Comparison of ENCODE assay signal across 19 cellular contexts in the genomic region with DNA sequence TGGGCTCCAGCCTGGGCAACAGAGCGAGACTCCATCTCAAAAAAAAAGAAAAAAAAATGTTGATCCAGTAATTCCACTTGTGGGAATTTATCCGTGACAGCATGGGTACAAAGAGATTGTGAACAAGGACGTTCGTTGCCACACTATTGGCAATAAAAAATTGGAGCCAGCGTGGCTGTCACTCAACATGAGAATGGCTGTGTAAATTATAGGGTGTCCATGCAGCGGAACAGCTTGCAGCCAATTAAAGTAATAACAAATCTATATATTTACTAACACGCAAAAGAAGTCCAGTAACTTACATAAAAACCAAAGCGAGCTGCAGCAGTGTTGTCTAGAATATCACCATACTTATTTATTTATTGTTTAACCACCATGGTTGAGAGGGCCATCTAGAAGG. TPM values are rescaled to one million over a fixed set of nuclear protein-coding genes. Genes with fewer than 3 reads are reported as not detected.
"Had no signal": no experiment of that assay in that cellular context is flagged by ENCODE, and none has a peak within 500 bp of the region (broad histone marks: within the 10 kb centered on the region; RNA-seq: fewer than 3 reads in every experiment).

No MANE protein-coding gene starts in this region.

- ATAC-seq: activated T-cell treated with anti-CD3 and anti-CD28 coated beads, Interleukin-2, amount 50 U/mL, for 72 hours; foreskin keratinocyte; left lobe of liver; stimulated activated effector memory CD8-positive, alpha-beta T cell treated with anti-CD3 and anti-CD28 coated beads, Interleukin-12 subunit alpha, Interleukin-12 subunit beta, amount 100 ng/mL, for 72 hours had no signal

- H3K27me3 ChIP-seq: ascending aorta, breast epithelium had no signal

- H3K36me3 ChIP-seq: breast epithelium had no signal

- H3K27ac ChIP-seq: ascending aorta, breast epithelium, coronary artery, foreskin keratinocyte, sigmoid colon, stomach, WERI-Rb-1 had no signal

- H3K4me3 ChIP-seq: ascending aorta, breast epithelium, coronary artery, lung, sigmoid colon, stomach had no signal

- H3K4me1 ChIP-seq: breast epithelium, foreskin keratinocyte had no signal

- H3K9me3 ChIP-seq: ascending aorta, breast epithelium, sigmoid colon, stomach had no signal

- DNase-seq: activated CD4-positive, alpha-beta T cell treated with anti-CD3 and anti-CD28 coated beads for 1 hour; activated CD8-positive, alpha-beta memory T cell treated with anti-CD3 and anti-CD28 coated beads for 24 hours; activated CD8-positive, alpha-beta memory T cell treated with anti-CD3 and anti-CD28 coated beads, Interleukin-2, amount 50 U/mL, for 48 hours; activated effector memory CD4-positive, alpha-beta T cell treated with anti-CD3 and anti-CD28 coated beads, Interleukin-2, amount 50 U/mL, for 16 hours; activated T-cell treated with anti-CD3 and anti-CD28 coated beads, Interleukin-2, amount 50 U/mL, for 72 hours; foreskin keratinocyte; hypothalamus; islet precursor cell; sigmoid colon; stimulated activated CD4-positive, alpha-beta T cell treated with anti-CD3 and anti-CD28 coated beads, Interleukin-4, amount 100 ng/mL, for 24 hours; stomach; trophoblast cell; WERI-Rb-1 had no signal

RNA-seq across cellular contexts. Expression of a gene that starts 19.3 kb away (rescaled TPM):
- total RNA-seq: ascending aorta, breast epithelium, left lobe of liver, sigmoid colon, stomach had no signal
